In genomic region chr17:80365001-80365965, GRCh38 we compare ENCODE assay signal across 12 cellular contexts. TPM values are rescaled to one million over a fixed set of nuclear protein-coding genes. Genes with fewer than 3 reads are reported as not detected.
DNase-seq lines count a peak whose midpoint lies in the region; ATAC-seq and TF ChIP-seq lines count a peak whose summit lies in the region.
"Had no signal": no experiment of that assay in that cellular context is flagged by ENCODE, and none has a peak within 500 bp of the region (broad histone marks: within the 10 kb centered on the region; RNA-seq: fewer than 3 reads in every experiment).

No MANE protein-coding gene starts in this region.

- no peak overlapping the region for H3K4me3 Mint-ChIP-seq in activated T-cell treated with anti-CD3 and anti-CD28 coated beads, Interleukin-2, amount 50 U/mL, for 24 hours
- no peak overlapping the region for H3K4me3 Mint-ChIP-seq in natural killer cell treated with Interleukin-12 subunit alpha and Interleukin-12 subunit beta and Interleukin-15 and Interleukin-18, amount 100 ng/mL, for 72 hours
- H3K4me3 Mint-ChIP-seq in natural killer cell (no peak overlapping the region), neural crest cell (no peak overlapping the region), nephron progenitor cell (no peak overlapping the region)
- H3K4me3 Mint-ChIP-seq: CD8-positive, alpha-beta memory T cell had no signal

- H3K4me1 Mint-ChIP-seq in activated T-cell treated with anti-CD3 and anti-CD28 coated beads, Interleukin-2, amount 50 U/mL, for 24 hours (ENCODE audit: low read depth), result no peaks in the 10 kb centered on the region
- H3K4me1 Mint-ChIP-seq in natural killer cell treated with Interleukin-12 subunit alpha and Interleukin-12 subunit beta and Interleukin-15 and Interleukin-18, amount 100 ng/mL, for 72 hours (ENCODE audit: low read depth in 2 of 2), result peaks cover 0 to 10% of the 10 kb centered on the region in 2 donors
- H3K4me1 Mint-ChIP-seq in natural killer cell, result no peaks in the 10 kb centered on the region
- H3K4me1 Mint-ChIP-seq in neural crest cell, result no peaks in the 10 kb centered on the region
- peaks cover 15% of the 10 kb centered on the region for H3K4me1 Mint-ChIP-seq in nephron progenitor cell
- H3K4me1 Mint-ChIP-seq: CD8-positive, alpha-beta memory T cell had no signal

- no peaks in the 10 kb centered on the region for H3K4me1 ChIP-seq in aorta (ENCODE audit: control insufficient read depth in 1 of 2, insufficient read depth in 2 of 2, low read length in 2 of 2)

- intact Hi-C loops in natural killer cell (cut with micrococcal nuclease) (no loop called here), aorta (cut with DNase I) (no loop called here)

- 82 to 87% methylated on average over 29 of the region's 29 CpGs for WGBS in aorta, 2 donors

- peaks cover 9 to 19% of the 10 kb centered on the region in 2 donors for H3K36me3 ChIP-seq in aorta (ENCODE audit: control insufficient read depth in 1 of 2, insufficient read depth in 2 of 2, low read length in 1 of 2)
- peaks cover 80% of the 10 kb centered on the region for H3K36me3 ChIP-seq in MG63

- H3K27ac ChIP-seq in aorta (ENCODE audit: low read depth in 1 of 2, low read length in 2 of 2), result no peak overlapping the region

- no peak overlapping the region for H3K4me3 ChIP-seq in aorta (ENCODE audit: low read length in 2 of 2)
- no peak overlapping the region for H3K4me3 ChIP-seq in MG63

- ATAC-seq in natural killer cell treated with Interleukin-12 subunit alpha and Interleukin-12 subunit beta and Interleukin-15 and Interleukin-18, amount 100 ng/mL, for 72 hours, result peak in 1 of 2 donors; percentile 14
- ATAC-seq in natural killer cell, result no peak
- ATAC-seq in aorta (ENCODE audit: low FRiP score), result no peak

- peaks cover 99% of the 10 kb centered on the region for H3K36me3 Mint-ChIP-seq in activated T-cell treated with anti-CD3 and anti-CD28 coated beads, Interleukin-2, amount 50 U/mL, for 24 hours (ENCODE audit: low read depth)
- H3K36me3 Mint-ChIP-seq in natural killer cell treated with Interleukin-12 subunit alpha and Interleukin-12 subunit beta and Interleukin-15 and Interleukin-18, amount 100 ng/mL, for 72 hours, result peaks cover 43% of the 10 kb centered on the region
- peaks cover 25% of the 10 kb centered on the region for H3K36me3 Mint-ChIP-seq in natural killer cell
- peaks cover 15% of the 10 kb centered on the region for H3K36me3 Mint-ChIP-seq in neural crest cell (ENCODE audit: low read depth)
- H3K36me3 Mint-ChIP-seq in nephron progenitor cell (ENCODE audit: low read depth), result peaks cover 35% of the 10 kb centered on the region

- no peaks in the 10 kb centered on the region for H3K9me3 Mint-ChIP-seq in activated T-cell treated with anti-CD3 and anti-CD28 coated beads, Interleukin-2, amount 50 U/mL, for 24 hours
- no peaks in the 10 kb centered on the region for H3K9me3 Mint-ChIP-seq in natural killer cell treated with Interleukin-12 subunit alpha and Interleukin-12 subunit beta and Interleukin-15 and Interleukin-18, amount 100 ng/mL, for 72 hours
- H3K9me3 Mint-ChIP-seq in natural killer cell (no peaks in the 10 kb centered on the region), neural crest cell (no peaks in the 10 kb centered on the region), nephron progenitor cell (no peaks in the 10 kb centered on the region)
- H3K9me3 Mint-ChIP-seq: CD8-positive, alpha-beta memory T cell had no signal

- H3K27ac Mint-ChIP-seq in activated T-cell treated with anti-CD3 and anti-CD28 coated beads, Interleukin-2, amount 50 U/mL, for 24 hours, result peak overlapping the region; percentile 71
- H3K27ac Mint-ChIP-seq in natural killer cell treated with Interleukin-12 subunit alpha and Interleukin-12 subunit beta and Interleukin-15 and Interleukin-18, amount 100 ng/mL, for 72 hours, result peak overlapping the region in 1 of 2 donors; percentile 8
- H3K27ac Mint-ChIP-seq in natural killer cell (no peak overlapping the region), neural crest cell (ENCODE audit: unreplicated experiment) (peak overlapping the region; percentile 57), nephron progenitor cell (no peak overlapping the region)

- DNase-seq in activated T-cell treated with anti-CD3 and anti-CD28 coated beads, Interleukin-2, amount 50 U/mL, for 24 hours, result no peak
- DNase-seq in activated T-cell treated with anti-CD3 and anti-CD28 coated beads, Interleukin-2, amount 50 U/mL, for 1 hour, result no peak
- peak; percentile 56 for DNase-seq in natural killer cell treated with Interleukin-12 subunit alpha and Interleukin-12 subunit beta and Interleukin-15 and Interleukin-18, amount 100 ng/mL, for 72 hours (ENCODE audit: low spot score)
- DNase-seq in natural killer cell, result no peak
- no peak for DNase-seq in neural crest cell (ENCODE audit: low read depth, low spot score)
- DNase-seq in aorta, result peak; percentile 45 to 71
- no peak for DNase-seq in nephron progenitor cell
- no peak for DNase-seq in MG63
- DNase-seq: CD8-positive, alpha-beta memory T cell; EL; NCI-H1105; NCI-H2081 treated with DMSO at 0.1 percent for 48 hours had no signal

- H3K9me3 ChIP-seq in aorta (ENCODE audit: control insufficient read depth, low read length) (no peaks in the 10 kb centered on the region), MG63 (no peaks in the 10 kb centered on the region)

- H3K27me3 ChIP-seq in aorta (ENCODE audit: control insufficient read depth in 1 of 2, insufficient read depth in 2 of 2, low read length in 1 of 2), result no peaks in the 10 kb centered on the region
- no peaks in the 10 kb centered on the region for H3K27me3 ChIP-seq in MG63

- TF ChIP-seq CTCF in natural killer cell (IDR thresholded peaks at IDR 0.05), result no peak
- TF ChIP-seq CTCF in neural crest cell (conservative IDR thresholded peaks at IDR 0.05), result no peak
- no peak for TF ChIP-seq CTCF in nephron progenitor cell (IDR thresholded peaks at IDR 0.05)

- no peaks in the 10 kb centered on the region for H3K27me3 Mint-ChIP-seq in activated T-cell treated with anti-CD3 and anti-CD28 coated beads, Interleukin-2, amount 50 U/mL, for 24 hours
- H3K27me3 Mint-ChIP-seq in natural killer cell treated with Interleukin-12 subunit alpha and Interleukin-12 subunit beta and Interleukin-15 and Interleukin-18, amount 100 ng/mL, for 72 hours, result no peaks in the 10 kb centered on the region
- H3K27me3 Mint-ChIP-seq in natural killer cell (ENCODE audit: low read depth in 2 of 2), result no peaks in the 10 kb centered on the region
- no peaks in the 10 kb centered on the region for H3K27me3 Mint-ChIP-seq in neural crest cell (ENCODE audit: low read depth)
- H3K27me3 Mint-ChIP-seq in nephron progenitor cell (ENCODE audit: low read depth, poor library complexity), result no peaks in the 10 kb centered on the region
- H3K27me3 Mint-ChIP-seq: CD8-positive, alpha-beta memory T cell had no signal

RNA-seq across cellular contexts. Expression of gene ENDOV, which starts 49.7 kb away (rescaled TPM):
- 10 to 100 TPM; 14.0 to 15.2 TPM for total RNA-seq in natural killer cell treated with Interleukin-12 subunit alpha and Interleukin-12 subunit beta and Interleukin-15 and Interleukin-18, amount 100 ng/mL, for 72 hours
- 10 to 100 TPM; 17.7 to 24.9 (median 18.8) TPM for total RNA-seq in natural killer cell
- total RNA-seq in neural crest cell, result 34.9 and 38.0 TPM in 2 replicates
- total RNA-seq in aorta, result 10 to 100 TPM; 18.2 to 28.2 TPM
- 10 to 100 TPM; 14.3 to 22.5 TPM for polyA plus RNA-seq in aorta
- 20.4 and 39.7 TPM in 2 replicates for total RNA-seq in MG63 (2014; rRNA removed; shearing (Covaris generic); ENCODE audit: low replicate concordance)

Comparison
In these comparisons a context has a peak if more than half of its experiments do, and no peak if none do; other contexts are left out.
1. DNase-seq: peak in natural killer cell treated with Interleukin-12 subunit alpha and Interleukin-12 subunit beta and Interleukin-15 and Interleukin-18, amount 100 ng/mL, for 72 hours (single experiment) and aorta (2 of 2); none in activated T-cell treated with anti-CD3 and anti-CD28 coated beads, Interleukin-2, amount 50 U/mL, for 24 hours (single experiment), activated T-cell treated with anti-CD3 and anti-CD28 coated beads, Interleukin-2, amount 50 U/mL, for 1 hour (single experiment), natural killer cell (single experiment), neural crest cell (single experiment), nephron progenitor cell (single experiment) and MG63 (single experiment).
2. H3K27ac Mint-ChIP-seq: peak in activated T-cell treated with anti-CD3 and anti-CD28 coated beads, Interleukin-2, amount 50 U/mL, for 24 hours (single experiment) and neural crest cell (single experiment); none in natural killer cell (0 of 2) and nephron progenitor cell (single experiment).